ENCODE assay signal across 13 cellular contexts in genomic region chr1:97433520-97434175, GRCh38.
DNase-seq lines count a peak whose midpoint lies in the region; ATAC-seq and TF ChIP-seq lines count a peak whose summit lies in the region.
"Had no signal": no experiment of that assay in that cellular context is flagged by ENCODE, and none has a peak within 500 bp of the region (broad histone marks: within the 10 kb centered on the region; RNA-seq: fewer than 3 reads in every experiment).

No MANE protein-coding gene starts in this region.

- DNase-seq in DMS 273 treated with DMSO at 0.1 percent for 48 hours (lab: John Stamatoyannopoulos, UW) (peak; percentile 3), NCI-H226 (peak; percentile 50), cardiac fibroblast (ENCODE audit: low read depth in 2 of 2) (peak; percentile 86 to 89), non-pigmented ciliary epithelial cell (ENCODE audit: low read depth) (peak; percentile 71), BE2C (no peak), PC-9 (no peak)
- no peak for DNase-seq in effector memory CD4-positive, alpha-beta T cell
- DNase-seq: dorsolateral prefrontal cortex; NCI-H1694; stimulated activated CD4-positive, alpha-beta T cell treated with anti-CD3 and anti-CD28 coated beads, Interleukin-2, amount 100 ng/mL, for 48 hours; stimulated activated naive CD4-positive, alpha-beta T cell treated with Interleukin-2 at 50 U/mL for 16 hours had no signal

- H3K27me3 ChIP-seq in BE2C (no peaks in the 10 kb centered on the region), PC-9 (ENCODE audit: insufficient read depth, low read depth) (no peaks in the 10 kb centered on the region)
- H3K27me3 ChIP-seq in effector memory CD4-positive, alpha-beta T cell (replicated peaks; ENCODE audit: control insufficient read depth, insufficient read depth, low read length, poor library complexity, severe bottlenecking): no peaks in the 10 kb centered on the region
- H3K27me3 ChIP-seq: dorsolateral prefrontal cortex had no signal

- intact Hi-C loops in PC-9 (cut with micrococcal nuclease; ENCODE audit: unreplicated experiment): no loop called here

- no peaks in the 10 kb centered on the region for H3K79me2 ChIP-seq in PC-9 (ENCODE audit: low read depth)
- H3K79me2 ChIP-seq: parathyroid adenoma had no signal

- no peaks in the 10 kb centered on the region for H3K9me3 ChIP-seq in BE2C
- H3K9me3 ChIP-seq in effector memory CD4-positive, alpha-beta T cell (ENCODE audit: control insufficient read depth, low read length): no peaks in the 10 kb centered on the region
- H3K9me3 ChIP-seq in PC-9 (ENCODE audit: insufficient read depth, low read depth): no peaks in the 10 kb centered on the region

- H3K4me1 ChIP-seq in BE2C (peaks cover 22% of the 10 kb centered on the region), PC-9 (replicated peaks; ENCODE audit: insufficient read depth) (no peaks in the 10 kb centered on the region)
- H3K4me1 ChIP-seq in effector memory CD4-positive, alpha-beta T cell (ENCODE audit: control insufficient read depth, insufficient read depth, low read length, poor library complexity, severe bottlenecking): no peaks in the 10 kb centered on the region
- H3K4me1 ChIP-seq: parathyroid adenoma had no signal

- TF ChIP-seq CTCF in cardiac fibroblast (IDR thresholded peaks at IDR 0.05; ENCODE audit: low read depth, low read length) (no peak), BE2C (IDR thresholded peaks at IDR 0.05; ENCODE audit: low read depth, low read length) (no peak), PC-9 (conservative IDR thresholded peaks at IDR 0.05) (no peak)

- H3K27ac ChIP-seq in effector memory CD4-positive, alpha-beta T cell (ENCODE audit: insufficient read depth, low read length, poor library complexity, severe bottlenecking): no peak overlapping the region
- H3K27ac ChIP-seq in PC-9: no peak overlapping the region
- H3K27ac ChIP-seq: dorsolateral prefrontal cortex, parathyroid adenoma had no signal

- POLR2A ChIA-PET in PC-9 (lab: Charles Lee; ENCODE audit: unreplicated experiment): no interaction called here

- no peaks in the 10 kb centered on the region for H4K20me1 ChIP-seq in PC-9 (ENCODE audit: insufficient read depth)

- ATAC-seq in GM19351 (IDR thresholded peaks at IDR 0.05; ENCODE audit: unreplicated experiment): no peak

- H3K4me3 ChIP-seq in cardiac fibroblast (replicated peaks in 1 of 2; ENCODE audit: low read depth in 2 of 2, low read length in 2 of 2) (no peak overlapping the region), BE2C (ENCODE audit: low read depth, low read length) (no peak overlapping the region), PC-9 (no peak overlapping the region)
- no peak overlapping the region for H3K4me3 ChIP-seq in effector memory CD4-positive, alpha-beta T cell (ENCODE audit: insufficient read depth, low read depth, low read length, poor library complexity, severe bottlenecking)
- H3K4me3 ChIP-seq: dorsolateral prefrontal cortex had no signal

- no peak overlapping the region for H2AFZ ChIP-seq in PC-9
- H2AFZ ChIP-seq: parathyroid adenoma had no signal

- H3K9me2 ChIP-seq in PC-9 (ENCODE audit: insufficient read depth): 0 out of 2 replicates have a peak, but pooled peaks cover 4% of the 10 kb centered on the region

- no TSS peak for BruUV-seq in PC-9 (replicated peaks; lab: Mats Ljungman, UMichigan)

- H3F3A ChIP-seq in PC-9 (ENCODE audit: insufficient read depth, low read depth): no peaks in the 10 kb centered on the region

- CTCF ChIA-PET in PC-9 (lab: Charles Lee): no interaction called here

- H3K36me3 ChIP-seq in BE2C (no peaks in the 10 kb centered on the region), PC-9 (ENCODE audit: low read depth) (no peaks in the 10 kb centered on the region)
- no peaks in the 10 kb centered on the region for H3K36me3 ChIP-seq in effector memory CD4-positive, alpha-beta T cell (ENCODE audit: control insufficient read depth, insufficient read depth, low read length)

- H3K4me2 ChIP-seq in PC-9: no peak overlapping the region

Comparison
In these comparisons a context has a peak if more than half of its experiments do, and no peak if none do; other contexts are left out.
1. DNase-seq: peak in DMS 273 treated with DMSO at 0.1 percent for 48 hours (single experiment), NCI-H226 (single experiment), cardiac fibroblast (2 of 2) and non-pigmented ciliary epithelial cell (single experiment); none in BE2C (single experiment), effector memory CD4-positive, alpha-beta T cell (0 of 3) and PC-9 (0 of 2).